20 cellular contexts compared by ENCODE assay signal in genomic region chr2:184685999-184686841, GRCh38.
DNase-seq lines count a peak whose midpoint lies in the region; ATAC-seq, FAIRE-seq and TF ChIP-seq lines count a peak whose summit lies in the region.
"Had no signal": no experiment of that assay in that cellular context is flagged by ENCODE, and none has a peak within 500 bp of the region (broad histone marks: within the 10 kb centered on the region; RNA-seq: fewer than 3 reads in every experiment).

No MANE protein-coding gene starts in this region.

- TF ChIP-seq CTCF in GM12878 (IDR thresholded peaks at IDR 0.05 in 2 of 3, conservative IDR thresholded peaks at IDR 0.05 in 1 of 3; ENCODE audit: control insufficient read depth in 2 of 3, extremely low read depth in 1 of 3, insufficient read depth in 1 of 3, low read depth in 3 of 3, low read length in 3 of 3): no peak
- no peak for TF ChIP-seq CTCF in esophagus muscularis mucosa (IDR thresholded peaks at IDR 0.05)

- H3K23ac ChIP-seq in mesenchymal stem cell (ENCODE audit: low read length in 2 of 2): no peak overlapping the region

- BruUV-seq in GM12878 (replicated peaks; lab: Mats Ljungman, UMichigan): no TSS peak

- intact Hi-C loops in GM12878 (cut with micrococcal nuclease; ENCODE audit: unreplicated experiment) (no loop called here), esophagus muscularis mucosa (cut with DNase I) (no loop called here)

- RAD21 ChIA-PET in GM12878 (lab: Charles Lee; ENCODE audit: unreplicated experiment): no interaction called here

- no peak overlapping the region for H3K4ac ChIP-seq in mesenchymal stem cell (ENCODE audit: low read depth in 1 of 2, low read length in 2 of 2)

- SMC1A ChIA-PET in GM12878 (lab: Charles Lee; ENCODE audit: uncharacterized antibody, unreplicated experiment): no interaction called here

- peak overlapping the region in 1 of 2 experiments; percentile 35 for H3K14ac ChIP-seq in mesenchymal stem cell (ENCODE audit: low read length in 2 of 2)

- TF ChIP-seq POLR2A in GM12878 (IDR thresholded peaks at IDR 0.05; ENCODE audit: low read depth, low read length) (no peak), esophagus muscularis mucosa (IDR thresholded peaks at IDR 0.05; ENCODE audit: low read depth) (no peak)

- H3K4me3 ChIP-seq in GM12878 (no peak overlapping the region), mesenchymal stem cell (ENCODE audit: insufficient read depth in 1 of 2, low read depth in 1 of 2, low read length in 2 of 2) (no peak overlapping the region), esophagus muscularis mucosa (no peak overlapping the region)
- H3K4me3 ChIP-seq: BLaER1, coronary artery, right lobe of liver had no signal

- H3K36me3 ChIP-seq in GM12878 (ENCODE audit: control insufficient read depth in 2 of 2, insufficient read depth in 2 of 2, low read length in 1 of 2): no peaks in the 10 kb centered on the region
- no peaks in the 10 kb centered on the region for H3K36me3 ChIP-seq in mesenchymal stem cell (ENCODE audit: control insufficient read depth in 1 of 2, insufficient read depth in 2 of 2, low read depth in 1 of 2, low read length in 2 of 2)
- H3K36me3 ChIP-seq in esophagus muscularis mucosa: no peaks in the 10 kb centered on the region
- H3K36me3 ChIP-seq: BLaER1, right lobe of liver had no signal

- ATAC-seq in GM18867 (IDR thresholded peaks at IDR 0.05; ENCODE audit: unreplicated experiment) (peak; percentile 55), HG02943 (IDR thresholded peaks at IDR 0.05; ENCODE audit: low read depth, unreplicated experiment) (peak; percentile 87), GM12878 (peak; percentile 40)

- TF ChIP-seq RAD21 in GM12878 (IDR thresholded peaks at IDR 0.05; ENCODE audit: insufficient read depth, low read depth, low read length): no peak

- in situ Hi-C loops in GM12878 (cut with MboI): no loop called here

- no peaks in the 10 kb centered on the region for H3K79me2 ChIP-seq in GM12878 (ENCODE audit: control insufficient read depth, insufficient read depth, low read length)

- no peak overlapping the region for H4K91ac ChIP-seq in mesenchymal stem cell (ENCODE audit: low read length)

- H2BK15ac ChIP-seq in mesenchymal stem cell (ENCODE audit: low read depth, poor library complexity, severe bottlenecking): no peak overlapping the region

- no peak overlapping the region for H2AK5ac ChIP-seq in mesenchymal stem cell (ENCODE audit: low read length, severe bottlenecking)

- H2AFZ ChIP-seq in GM12878 (ENCODE audit: control insufficient read depth, low read depth, low read length) (no peak overlapping the region), mesenchymal stem cell (ENCODE audit: low read depth, low read length) (no peak overlapping the region)

- no peak overlapping the region for H3K9ac ChIP-seq in GM12878 (ENCODE audit: control insufficient read depth, insufficient read depth, low read length)
- no peak overlapping the region for H3K9ac ChIP-seq in mesenchymal stem cell (ENCODE audit: low read length)
- H3K9ac ChIP-seq: BLaER1 had no signal

- no peak overlapping the region for H2BK120ac ChIP-seq in mesenchymal stem cell (ENCODE audit: low read depth, low read length)

- DNase-seq in GM12878 (ENCODE audit: low read depth, low spot score) (no peak), mesenchymal stem cell (peak; percentile 15), hepatic stellate cell (ENCODE audit: low spot score) (no peak), esophagus muscularis mucosa (ENCODE audit: extremely low spot score) (no peak), LoVo (ENCODE audit: low spot score) (no peak), SKM-1 treated with dmso at 0.1 percent for 144 hours (lab: John Stamatoyannopoulos, UW; ENCODE audit: unreplicated experiment) (no peak)
- DNase-seq: activated CD8-positive, alpha-beta memory T cell treated with anti-CD3 and anti-CD28 coated beads for 24 hours; activated naive CD4-positive, alpha-beta T cell; EL; foreskin fibroblast; MM.1S; natural killer cell; NCI-H524; RPMI8226; T-helper 9 cell had no signal

- POLR2A ChIA-PET in GM12878 (lab: Charles Lee): no interaction called here

- H3K27ac ChIP-seq in GM12878 (ENCODE audit: control insufficient read depth, insufficient read depth) (no peak overlapping the region), mesenchymal stem cell (ENCODE audit: low read length, poor library complexity, severe bottlenecking) (no peak overlapping the region), esophagus muscularis mucosa (replicated peaks in 1 of 4) (no peak overlapping the region)
- H3K27ac ChIP-seq: BLaER1, coronary artery, right lobe of liver had no signal

- no peak overlapping the region for H4K8ac ChIP-seq in mesenchymal stem cell (ENCODE audit: low read length)

- 19% methylated on average over 6 of the region's 6 CpGs for WGBS in GM12878 (ENCODE audit: insufficient coverage, insufficient replicate concordance, low lambda C conversion rate, missing lambda C conversion rate)
- 90% methylated on average over 6 of the region's 6 CpGs for WGBS in mesenchymal stem cell
- WGBS in esophagus muscularis mucosa: 76% methylated on average over 4 of the region's 6 CpGs

- no peak overlapping the region for H2BK12ac ChIP-seq in mesenchymal stem cell (ENCODE audit: low read length in 2 of 2)

- H3K9me3 ChIP-seq in GM12878 (replicated peaks; ENCODE audit: control insufficient read depth, insufficient read depth, low read length): no peaks in the 10 kb centered on the region
- no peaks in the 10 kb centered on the region for H3K9me3 ChIP-seq in mesenchymal stem cell (ENCODE audit: control insufficient read depth, low read length)
- no peaks in the 10 kb centered on the region for H3K9me3 ChIP-seq in esophagus muscularis mucosa
- H3K9me3 ChIP-seq: BLaER1, right lobe of liver had no signal

- no peaks in the 10 kb centered on the region for H3K79me1 ChIP-seq in mesenchymal stem cell (replicated peaks; ENCODE audit: low read length, poor library complexity, severe bottlenecking)

- no peak overlapping the region for H3K18ac ChIP-seq in mesenchymal stem cell (ENCODE audit: low read depth in 1 of 2, low read length in 2 of 2)

- H3K4me2 ChIP-seq in GM12878 (ENCODE audit: control insufficient read depth, insufficient read depth) (no peak overlapping the region), mesenchymal stem cell (ENCODE audit: low read length, poor library complexity, severe bottlenecking) (no peak overlapping the region)
- H3K4me2 ChIP-seq: BLaER1 had no signal

- no peak for FAIRE-seq in GM12878 (lab: Jason Lieb, UNC)

- TF ChIP-seq EP300 in GM12878 (IDR thresholded peaks at IDR 0.05; ENCODE audit: borderline replicate concordance in 1 of 2, control insufficient read depth in 1 of 2, low read depth in 2 of 2, low read length in 2 of 2) (no peak), esophagus muscularis mucosa (IDR thresholded peaks at IDR 0.05) (no peak)

- no peaks in the 10 kb centered on the region for H3K27me3 ChIP-seq in GM12878 (replicated peaks in 1 of 2; ENCODE audit: control insufficient read depth in 2 of 2, insufficient read depth in 2 of 2, low read length in 1 of 2)
- no peaks in the 10 kb centered on the region for H3K27me3 ChIP-seq in mesenchymal stem cell (ENCODE audit: control insufficient read depth in 1 of 2, insufficient read depth in 1 of 2, low read length in 2 of 2)
- H3K27me3 ChIP-seq in esophagus muscularis mucosa: no peaks in the 10 kb centered on the region
- H3K27me3 ChIP-seq: BLaER1, right lobe of liver had no signal

- H2BK5ac ChIP-seq in mesenchymal stem cell (ENCODE audit: low read depth, low read length, poor library complexity, severe bottlenecking): no peak overlapping the region

- H3K4me1 ChIP-seq in GM12878 (ENCODE audit: control insufficient read depth, insufficient read depth, low read length): no peaks in the 10 kb centered on the region
- H3K4me1 ChIP-seq in mesenchymal stem cell (ENCODE audit: control insufficient read depth, insufficient read depth, low read depth, low read length): peaks cover 8% of the 10 kb centered on the region
- no peaks in the 10 kb centered on the region for H3K4me1 ChIP-seq in esophagus muscularis mucosa
- H3K4me1 ChIP-seq: BLaER1, right lobe of liver had no signal

- CTCF ChIA-PET in GM12878 (lab: Yijun Ruan, JAX): interaction anchor here (1.1 kb wide), 1 partner anchor 11 kb away, joined by 3 read pairs; no protein-coding TSS in a partner anchor

- no peaks in the 10 kb centered on the region for H4K20me1 ChIP-seq in GM12878 (ENCODE audit: control insufficient read depth, insufficient read depth)
- H4K20me1 ChIP-seq: BLaER1 had no signal

TF ChIP-seq in GM12878, 131 proteins besides CTCF, POLR2A, EP300 and RAD21 (continues in another document):
- TF ChIP-seq SKIL (IDR thresholded peaks at IDR 0.05; ENCODE audit: low read depth, poor library complexity, severe bottlenecking) (no peak), POLR2AphosphoS2 (IDR thresholded peaks at IDR 0.05; ENCODE audit: low read depth, low read length) (no peak), SIX5 (IDR thresholded peaks at IDR 0.05; ENCODE audit: low read depth, low read length, severe bottlenecking) (no peak), WRNIP1 (IDR thresholded peaks at IDR 0.05; ENCODE audit: borderline replicate concordance, low read depth, low read length) (no peak), PAX8 (IDR thresholded peaks at IDR 0.05) (no peak), CREB1 (IDR thresholded peaks at IDR 0.05; ENCODE audit: low read depth) (no peak), TCF7 (IDR thresholded peaks at IDR 0.05; ENCODE audit: borderline replicate concordance) (no peak), KAT2A (conservative IDR thresholded peaks at IDR 0.05; ENCODE audit: control insufficient read depth, low read depth, low read length) (no peak), RUNX3 (IDR thresholded peaks at IDR 0.05; ENCODE audit: low read length) (no peak), KLF5 (IDR thresholded peaks at IDR 0.05; ENCODE audit: partially characterized antibody) (no peak)
